Comparison of ENCODE assay signal across 8 cellular contexts in genomic region chr5:140690941-140691924, GRCh38. TPM values are rescaled to one million over a fixed set of nuclear protein-coding genes. Genes with fewer than 3 reads are reported as not detected.
A peak's percentile ranks its signal among the peaks of the same experiment; 100 is the strongest.
DNase-seq lines count a peak whose midpoint lies in the region; ATAC-seq and TF ChIP-seq lines count a peak whose summit lies in the region.

TSS of gene HARS1 (minus strand) at chr5:140691370. CDS start at chr5:140691304, 66 bp downstream.
TSS of gene HARS2 (plus strand) at chr5:140691455. CDS start at chr5:140691649, 194 bp downstream.

- DNase-seq in NCI-H1694 treated with DMSO at 0.1 percent for 48 hours (lab: John Stamatoyannopoulos, UW): peak; percentile 82
- peak; percentile 58 to 94 for DNase-seq in ascending aorta (ENCODE audit: low spot score in 2 of 2)
- peak; percentile 92 to 95 (median 94) for DNase-seq in right cardiac atrium
- peak; percentile 81 for DNase-seq in pulmonary artery endothelial cell (ENCODE audit: low read depth, low spot score)
- DNase-seq in uterus: peak; percentile 84 to 88

- WGBS in right cardiac atrium: under 1% methylated on average over 61 of the region's 61 CpGs

- H3K27me3 ChIP-seq in ascending aorta (no peaks in the 10 kb centered on the region), right cardiac atrium (ENCODE audit: control insufficient read depth, insufficient read depth) (no peaks in the 10 kb centered on the region), uterus (no peaks in the 10 kb centered on the region)

- no peaks in the 10 kb centered on the region for H3K9me3 ChIP-seq in ascending aorta
- H3K9me3 ChIP-seq in right cardiac atrium (ENCODE audit: control insufficient read depth, low read length): no peaks in the 10 kb centered on the region
- no peaks in the 10 kb centered on the region for H3K9me3 ChIP-seq in uterus

- H3K27ac ChIP-seq in ascending aorta (peak within 1 kb of the TSS; percentile 76 to 81), right cardiac atrium (ENCODE audit: low read length) (peak within 1 kb of the TSS; percentile 96), uterus (peak within 1 kb of the TSS; percentile 73 to 84)

- H3K36me3 ChIP-seq in ascending aorta: peaks cover 31 to 55% of the 10 kb centered on the region in 2 donors
- no peaks in the 10 kb centered on the region for H3K36me3 ChIP-seq in uterus

- ATAC-seq in GM18498 (IDR thresholded peaks at IDR 0.05; ENCODE audit: unreplicated experiment) (peak; percentile 97), HG02885 (IDR thresholded peaks at IDR 0.05; ENCODE audit: poor library complexity, unreplicated experiment) (peak; percentile 96), right cardiac atrium (peak; percentile 98)

- TF ChIP-seq CTCF in ascending aorta (IDR thresholded peaks at IDR 0.05) (peak in 1 of 3 experiments; percentile 12), uterus (IDR thresholded peaks at IDR 0.05) (no peak)

- intact Hi-C loops in T-helper 2 cell treated with Interferon-gamma antibody and Interleukin-4, amounts not matched to agents 100 ng/mL and 5 ng/mL, for 36 hours (cut with micrococcal nuclease): loop anchor here (1.0 kb wide), 5 partner anchors 9 to 52 kb away; partner anchors contain the start of genes IK, NDUFA2, TMCO6 and WDR55
- intact Hi-C loops in ascending aorta (cut with DNase I): loop anchor here (5.0 kb wide), 2 partner anchors 44 to 289 kb away; partner anchors contain the start of genes ANKHD1, IK and NDUFA2
- intact Hi-C loops in right cardiac atrium (cut with DNase I): no loop called here
- intact Hi-C loops in uterus (cut with DNase I; ENCODE audit: low total_unique reads): no loop called here

- H3K4me1 ChIP-seq in ascending aorta (peaks cover 4 to 25% of the 10 kb centered on the region in 2 donors), right cardiac atrium (ENCODE audit: control insufficient read depth, insufficient read depth, low read length) (no peaks in the 10 kb centered on the region), uterus (peaks cover 4 to 13% of the 10 kb centered on the region in 2 donors)

- TF ChIP-seq POLR2A in uterus (IDR thresholded peaks at IDR 0.05): peak; percentile 29 to 52

- H3K4me3 ChIP-seq in ascending aorta: peak within 1 kb of the TSS; percentile 60 to 86
- H3K4me3 ChIP-seq in right cardiac atrium (ENCODE audit: low read length): peak within 1 kb of the TSS; percentile 96
- H3K4me3 ChIP-seq in uterus: peak within 1 kb of the TSS; percentile 88 to 98

RNA-seq across cellular contexts. Expression of gene HARS1, which starts in this region (rescaled TPM):
- total RNA-seq in T-helper 2 cell treated with Interferon-gamma antibody and Interleukin-4, amounts not matched to agents 100 ng/mL and 5 ng/mL, for 36 hours: 83.4 and 84.8 TPM in 2 replicates
- total RNA-seq in ascending aorta (68.6 TPM), right cardiac atrium (10 to 100 TPM; 42.9 to 49.6 (median 45.7) TPM), pulmonary artery endothelial cell (92.7 and 110 TPM in 2 replicates), uterus (10 to 100 TPM; 20.3 to 50.5 (median 40.4) TPM)
- polyA plus RNA-seq in right cardiac atrium: 44.5 TPM

RNA-seq across cellular contexts. Expression of gene HARS2, which starts in this region (rescaled TPM):
- total RNA-seq in T-helper 2 cell treated with Interferon-gamma antibody and Interleukin-4, amounts not matched to agents 100 ng/mL and 5 ng/mL, for 36 hours: 31.1 and 33.8 TPM in 2 replicates
- 10.7 TPM for total RNA-seq in ascending aorta
- 10 to 100 TPM; 16.5 to 24.7 (median 21.6) TPM for total RNA-seq in right cardiac atrium
- polyA plus RNA-seq in right cardiac atrium: 17.0 TPM
- total RNA-seq in pulmonary artery endothelial cell: 26.9 and 39.8 TPM in 2 replicates
- 10 to 100 TPM in 2 of 4 donors, 1 to 10 TPM in 2; 2.6 to 38.0 (median 15.7) TPM for total RNA-seq in uterus

Comparison
In these comparisons a context has a peak if more than half of its experiments do, and no peak if none do; other contexts are left out.
1. Peak in every context shown above with its lines: DNase-seq, ATAC-seq, H3K4me3 ChIP-seq and H3K27ac ChIP-seq.
2. intact Hi-C loops: an anchor here in T-helper 2 cell treated with Interferon-gamma antibody and Interleukin-4, amounts not matched to agents 100 ng/mL and 5 ng/mL, for 36 hours (1.0 kb wide) and ascending aorta (5.0 kb wide); none called in right cardiac atrium and uterus.